ENCODE assay signal across 10 cellular contexts in genomic region chr6:129744201-129744879, GRCh38. TPM values are rescaled to one million over a fixed set of nuclear protein-coding genes. Genes with fewer than 3 reads are reported as not detected.
DNase-seq lines count a peak whose midpoint lies in the region; ATAC-seq and TF ChIP-seq lines count a peak whose summit lies in the region.
"Had no signal": no experiment of that assay in that cellular context is flagged by ENCODE, and none has a peak within 500 bp of the region (broad histone marks: within the 10 kb centered on the region; RNA-seq: fewer than 3 reads in every experiment).

No MANE protein-coding gene starts in this region.

- peak; percentile 41 for DNase-seq in AG08395 (ENCODE audit: low spot score)
- DNase-seq in HCEC 1CT = peak; percentile 86
- DNase-seq in SK-MEL-5 (ENCODE audit: low read depth, low spot score) = peak; percentile 53
- peak; percentile 81 for DNase-seq in kidney glomerular epithelial cell (lab: John Stamatoyannopoulos, UW)
- no peak for DNase-seq in BE2C
- DNase-seq in G401 (ENCODE audit: low spot score) = no peak
- DNase-seq: erythroblast had no signal

- H3K4me1 ChIP-seq in BE2C = peaks cover 4% of the 10 kb centered on the region; the same call in 1 of the 2 replicates

- in situ Hi-C loops in SK-MEL-5 (cut with HindIII; ENCODE audit: low pct_unique_long_range_greater_than_20kb, low sequenced_read_pairs) (no loop called here), G401 (cut with HindIII; ENCODE audit: low sequenced_read_pairs) (no loop called here)

- no peaks in the 10 kb centered on the region for H3K27me3 ChIP-seq in BE2C

- ATAC-seq in GM18517 (IDR thresholded peaks at IDR 0.05; ENCODE audit: unreplicated experiment) = no peak
- ATAC-seq in GM18858 (IDR thresholded peaks at IDR 0.05; ENCODE audit: unreplicated experiment) = no peak

- no peaks in the 10 kb centered on the region for H3K9me3 ChIP-seq in BE2C

- no peak for TF ChIP-seq CTCF in BE2C (IDR thresholded peaks at IDR 0.05; ENCODE audit: low read depth, low read length)

- H3K36me3 ChIP-seq in BE2C = no peaks in the 10 kb centered on the region

- no peak overlapping the region for H3K4me3 ChIP-seq in BE2C (ENCODE audit: low read depth, low read length)
- H3K4me3 ChIP-seq: SK-N-MC had no signal

RNA-seq across cellular contexts. Expression of gene ARHGAP18, which starts 34.4 kb away (rescaled TPM):
- total RNA-seq in SK-MEL-5 (2014; rRNA removed; shearing (Covaris generic)) = 17.9 and 18.2 TPM in 2 replicates
- polyA plus RNA-seq in SK-MEL-5 (2015; cell fraction: cytosol; rRNA removed) = 7.0 and 10.2 TPM in 2 replicates
- 3.4 and 4.9 TPM in 2 replicates for polyA plus RNA-seq in SK-MEL-5 (2015; cell fraction: nucleus; rRNA removed)
- 1.3 TPM for polyA plus RNA-seq in BE2C (2012; ENCODE audit: insufficient read depth, insufficient read length, low read depth)
- 15.4 and 20.7 TPM in 2 replicates for total RNA-seq in G401 (2014; rRNA removed; shearing (Covaris generic))

Comparison
In these comparisons a context has a peak if more than half of its experiments do, and no peak if none do; other contexts are left out.
1. DNase-seq: peak in AG08395 (single experiment), HCEC 1CT (single experiment), SK-MEL-5 (single experiment) and kidney glomerular epithelial cell (single experiment); none in BE2C (single experiment) and G401 (single experiment).